11 cellular contexts compared by ENCODE assay signal in genomic region chr17:48615212-48615962, GRCh38. TPM values are rescaled to one million over a fixed set of nuclear protein-coding genes. Genes with fewer than 3 reads are reported as not detected.
DNase-seq lines count a peak whose midpoint lies in the region; ATAC-seq, FAIRE-seq and TF ChIP-seq lines count a peak whose summit lies in the region.
"Had no signal": no experiment of that assay in that cellular context is flagged by ENCODE, and none has a peak within 500 bp of the region (broad histone marks: within the 10 kb centered on the region; RNA-seq: fewer than 3 reads in every experiment).

Gene HOXB8 (minus strand): TSS chr17:48615292. CDS start chr17:48614704, 588 bp downstream.

- TF ChIP-seq CTCF in astrocyte (IDR thresholded peaks at IDR 0.05; ENCODE audit: insufficient read depth, low read depth, low read length) (no peak), GM13976 (IDR thresholded peaks at IDR 0.05; ENCODE audit: borderline replicate concordance, control extremely low read depth, extremely low read depth, insufficient read depth, missing control alignments) (no peak)

- FAIRE-seq in GM19239 (lab: Jason Lieb, UNC) (peak; percentile 53), astrocyte (lab: Jason Lieb, UNC) (no peak)

- peaks cover 2% of the 10 kb centered on the region for H3K4me1 ChIP-seq in astrocyte (ENCODE audit: insufficient read depth, low read length)

- H3K79me2 ChIP-seq in astrocyte (ENCODE audit: insufficient read depth, low read length), result no peaks in the 10 kb centered on the region

- H3K4me1 Mint-ChIP-seq in astrocyte (ENCODE audit: low read depth, unreplicated experiment), result peaks cover 2% of the 10 kb centered on the region

- no peak for DNase-seq in A172 (ENCODE audit: low spot score)
- DNase-seq in GM19239 (ENCODE audit: insufficient read length, low spot score), result no peak
- no peak for DNase-seq in astrocyte (ENCODE audit: low read depth)
- DNase-seq in myocyte (ENCODE audit: low read depth), result no peak
- DNase-seq in sciatic nerve (ENCODE audit: low spot score), result no peak
- no peak for DNase-seq in GM13976 (ENCODE audit: low spot score)
- DNase-seq: DND-41, NCI-H1417 treated with DMSO at 0.1 percent for 48 hours had no signal

- H3K27me3 Mint-ChIP-seq in astrocyte (ENCODE audit: low read depth, unreplicated experiment), result peaks cover 84% of the 10 kb centered on the region

- peaks cover 29% of the 10 kb centered on the region for H4K20me1 ChIP-seq in astrocyte (ENCODE audit: insufficient read depth, low read length)

- H3K27me3 ChIP-seq in astrocyte (ENCODE audit: insufficient read depth, low read length), result peaks cover 87% of the 10 kb centered on the region

- ATAC-seq in sciatic nerve (no peak), GM21576 (IDR thresholded peaks at IDR 0.05; ENCODE audit: unreplicated experiment) (no peak), GM21619 (IDR thresholded peaks at IDR 0.05; ENCODE audit: unreplicated experiment) (no peak)

- H3K4me3 ChIP-seq in astrocyte (ENCODE audit: insufficient read depth, low read depth, low read length), result no peak within 1 kb of the TSS

- peak within 1 kb of the TSS; percentile 53 for H3K27ac Mint-ChIP-seq in astrocyte (ENCODE audit: unreplicated experiment)

- in situ Hi-C loops in GM13976 (cut with MboI; ENCODE audit: low sequenced_read_pairs, unreplicated experiment), result no loop called here

- H2AFZ ChIP-seq in astrocyte (ENCODE audit: low read depth, low read length), result no peak within 1 kb of the TSS

- H3K9ac ChIP-seq in astrocyte (ENCODE audit: low read length), result no peak within 1 kb of the TSS

- intact Hi-C loops in sciatic nerve (cut with DNase I), result no loop called here

- no peaks in the 10 kb centered on the region for H3K9me3 ChIP-seq in astrocyte (ENCODE audit: insufficient read depth, low read depth, low read length)

- H3K4me2 ChIP-seq in astrocyte (ENCODE audit: low read length), result peak within 1 kb of the TSS; percentile 30

- no peak within 1 kb of the TSS for H3K4me3 Mint-ChIP-seq in astrocyte (ENCODE audit: unreplicated experiment)

- H3K27ac ChIP-seq in astrocyte (ENCODE audit: low read depth, low read length), result no peak within 1 kb of the TSS

- no peaks in the 10 kb centered on the region for H3K36me3 Mint-ChIP-seq in astrocyte (ENCODE audit: low read depth, unreplicated experiment)

- no peaks in the 10 kb centered on the region for H3K36me3 ChIP-seq in astrocyte (ENCODE audit: insufficient read depth, low read length)

- H3K9me3 Mint-ChIP-seq in astrocyte (ENCODE audit: unreplicated experiment), result peaks cover 22% of the 10 kb centered on the region

RNA-seq across cellular contexts. Expression of gene HOXB8, which starts in this region (rescaled TPM):
- total RNA-seq in A172 (2014; rRNA removed; shearing (Covaris generic)), result 34.8 and 56.0 TPM in 2 replicates
- total RNA-seq in astrocyte (not detected in 2 replicates), myocyte (11.8 and 13.8 TPM in 2 replicates), sciatic nerve (0.98 TPM)
- polyA plus RNA-seq in myocyte (2012), result 8.9 TPM
- polyA plus RNA-seq: esophagus had no signal
